1 cellular context compared by ENCODE assay signal in the genomic region with DNA sequence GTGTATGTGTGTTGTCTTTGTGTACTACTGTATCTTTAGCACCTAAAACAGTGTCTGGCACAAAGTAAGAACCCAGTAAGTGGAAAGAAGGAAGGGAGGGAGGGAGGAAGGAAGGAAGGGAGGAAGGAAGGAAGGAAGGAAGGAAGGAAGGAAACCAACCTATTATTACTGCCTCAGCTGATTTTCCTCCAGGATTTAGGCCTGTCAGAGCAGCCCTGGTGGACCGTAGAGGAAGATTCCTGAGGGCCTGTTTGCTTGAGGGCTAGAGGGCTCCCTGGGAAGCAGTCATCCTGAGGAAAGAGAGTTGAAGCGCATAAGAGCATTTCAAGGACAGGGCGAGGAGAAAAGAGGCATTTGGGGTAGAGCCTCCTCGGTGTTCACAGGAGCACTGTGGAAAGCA.
TF ChIP-seq lines count a peak whose summit lies in the region.

No MANE protein-coding gene starts in this region.

TF ChIP-seq in IMR-90, 13 proteins besides CTCF, POLR2A, EP300 and RAD21:
- TF ChIP-seq, protein P1, sequence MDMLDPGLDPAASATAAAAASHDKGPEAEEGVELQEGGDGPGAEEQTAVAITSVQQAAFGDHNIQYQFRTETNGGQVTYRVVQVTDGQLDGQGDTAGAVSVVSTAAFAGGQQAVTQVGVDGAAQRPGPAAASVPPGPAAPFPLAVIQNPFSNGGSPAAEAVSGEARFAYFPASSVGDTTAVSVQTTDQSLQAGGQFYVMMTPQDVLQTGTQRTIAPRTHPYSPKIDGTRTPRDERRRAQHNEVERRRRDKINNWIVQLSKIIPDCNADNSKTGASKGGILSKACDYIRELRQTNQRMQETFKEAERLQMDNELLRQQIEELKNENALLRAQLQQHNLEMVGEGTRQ (IDR thresholded peaks at IDR 0.05; ENCODE audit: low read depth, low read length) = no peak
- no peak for TF ChIP-seq MAFK (IDR thresholded peaks at IDR 0.05; ENCODE audit: low read depth, low read length)
- TF ChIP-seq CHD1 (IDR thresholded peaks at IDR 0.05; ENCODE audit: low read depth, low read length) = no peak
